ENCODE assay signal across 2 cellular contexts in genomic region chr19:48595833-48596232, GRCh38.
TF ChIP-seq lines count a peak whose summit lies in the region.

No MANE protein-coding gene starts in this region.

TF ChIP-seq in A549, 52 proteins besides CTCF, POLR2A, EP300 and RAD21:
- no peak for TF ChIP-seq EHF (CRISPR knock-in tag; IDR thresholded peaks at IDR 0.05)
- no peak for TF ChIP-seq MAFK (IDR thresholded peaks at IDR 0.05; ENCODE audit: partially characterized antibody)
- peak; percentile 5 for TF ChIP-seq ZFP36 (IDR thresholded peaks at IDR 0.05; ENCODE audit: borderline replicate concordance, partially characterized antibody)
- TF ChIP-seq ZSCAN20 (CRISPR knock-in tag; IDR thresholded peaks at IDR 0.05): no peak
- no peak for TF ChIP-seq ZNF302 (CRISPR knock-in tag; IDR thresholded peaks at IDR 0.05)

TF ChIP-seq in K562, 482 proteins besides CTCF, POLR2A, EP300 and RAD21:
- no peak for TF ChIP-seq IRF2 (CRISPR knock-in tag; IDR thresholded peaks at IDR 0.05)
- TF ChIP-seq ZFP36 (IDR thresholded peaks at IDR 0.05; ENCODE audit: low read depth, low read length, partially characterized antibody): peak; percentile 26
- TF ChIP-seq, protein P1, sequence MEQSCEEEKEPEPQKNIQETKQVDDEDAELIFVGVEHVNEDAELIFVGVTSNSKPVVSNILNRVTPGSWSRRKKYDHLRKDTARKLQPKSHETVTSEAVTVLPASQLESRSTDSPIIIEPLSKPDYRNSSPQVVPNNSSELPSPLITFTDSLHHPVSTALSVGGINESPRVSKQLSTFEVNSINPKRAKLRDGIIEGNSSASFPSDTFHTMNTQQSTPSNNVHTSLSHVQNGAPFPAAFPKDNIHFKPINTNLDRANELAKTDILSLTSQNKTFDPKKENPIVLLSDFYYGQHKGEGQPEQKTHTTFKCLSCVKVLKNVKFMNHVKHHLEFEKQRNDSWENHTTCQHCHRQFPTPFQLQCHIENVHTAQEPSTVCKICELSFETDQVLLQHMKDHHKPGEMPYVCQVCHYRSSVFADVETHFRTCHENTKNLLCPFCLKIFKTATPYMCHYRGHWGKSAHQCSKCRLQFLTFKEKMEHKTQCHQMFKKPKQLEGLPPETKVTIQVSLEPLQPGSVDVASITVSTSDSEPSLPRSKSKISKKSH (CRISPR knock-in tag; IDR thresholded peaks at IDR 0.05): no peak
